9 cellular contexts compared by ENCODE assay signal in genomic region chr17:40107266-40107980, GRCh38. TPM values are rescaled to one million over a fixed set of nuclear protein-coding genes. Genes with fewer than 3 reads are reported as not detected.
DNase-seq lines count a peak whose midpoint lies in the region; ATAC-seq and TF ChIP-seq lines count a peak whose summit lies in the region.
"Had no signal": no experiment of that assay in that cellular context is flagged by ENCODE, and none has a peak within 500 bp of the region (broad histone marks: within the 10 kb centered on the region; RNA-seq: fewer than 3 reads in every experiment).

No MANE protein-coding gene starts in this region.

- H3K36me3 Mint-ChIP-seq in activated naive CD4-positive, alpha-beta T cell treated with anti-CD3 and anti-CD28 coated beads, Interleukin-2, amount 50 U/mL, for 24 hours, result no peaks in the 10 kb centered on the region
- H3K36me3 Mint-ChIP-seq in brain, result no peaks in the 10 kb centered on the region
- no peaks in the 10 kb centered on the region for H3K36me3 Mint-ChIP-seq in mesothelial cell of epicardium

- H3K4me3 Mint-ChIP-seq in activated naive CD4-positive, alpha-beta T cell treated with anti-CD3 and anti-CD28 coated beads, Interleukin-2, amount 50 U/mL, for 24 hours, result peak overlapping the region; percentile 68
- H3K4me3 Mint-ChIP-seq in brain, result peak overlapping the region; percentile 54 to 74 (median 67)
- peak overlapping the region; percentile 8 for H3K4me3 Mint-ChIP-seq in mesothelial cell of epicardium

- H3K27ac Mint-ChIP-seq in activated naive CD4-positive, alpha-beta T cell treated with anti-CD3 and anti-CD28 coated beads, Interleukin-2, amount 50 U/mL, for 24 hours, result peak overlapping the region; percentile 94
- H3K27ac Mint-ChIP-seq in brain, result peak overlapping the region; percentile 96 to 100 (median 98)
- peak overlapping the region; percentile 93 for H3K27ac Mint-ChIP-seq in mesothelial cell of epicardium

- H3K4me1 ChIP-seq in urinary bladder (ENCODE audit: insufficient read depth), result peaks cover 2% of the 10 kb centered on the region

- no peak overlapping the region for H3K4me3 ChIP-seq in urinary bladder (ENCODE audit: low read depth, low read length)
- H3K4me3 ChIP-seq: mucosa of descending colon had no signal

- TF ChIP-seq CTCF in brain (conservative IDR thresholded peaks at IDR 0.05) (no peak), mesothelial cell of epicardium (IDR thresholded peaks at IDR 0.05; ENCODE audit: unreplicated experiment) (no peak)

- WGBS in urinary bladder, result 15% methylated on average over 12 of the region's 12 CpGs

- DNase-seq in activated naive CD4-positive, alpha-beta T cell treated with anti-CD3 and anti-CD28 coated beads, Interleukin-2, amount 50 U/mL, for 16 hours, result no peak
- DNase-seq in mesothelial cell of epicardium (ENCODE audit: low spot score in 2 of 2, unreplicated experiment in 2 of 2), result no peak
- DNase-seq in NCI-H446 (lab: John Stamatoyannopoulos, UW), result no peak
- no peak for DNase-seq in NCI-H345 (lab: John Stamatoyannopoulos, UW)

- no peaks in the 10 kb centered on the region for H3K9me3 Mint-ChIP-seq in activated naive CD4-positive, alpha-beta T cell treated with anti-CD3 and anti-CD28 coated beads, Interleukin-2, amount 50 U/mL, for 24 hours
- peaks cover 0 to 2% (median 0%) of the 10 kb centered on the region in 5 experiments for H3K9me3 Mint-ChIP-seq in brain
- H3K9me3 Mint-ChIP-seq in mesothelial cell of epicardium, result no peaks in the 10 kb centered on the region

- H3K4me1 Mint-ChIP-seq in activated naive CD4-positive, alpha-beta T cell treated with anti-CD3 and anti-CD28 coated beads, Interleukin-2, amount 50 U/mL, for 24 hours, result peaks cover 96% of the 10 kb centered on the region
- H3K4me1 Mint-ChIP-seq in brain (peaks cover 100% of the 10 kb centered on the region), mesothelial cell of epicardium (peaks cover 74% of the 10 kb centered on the region)

- no peak for ATAC-seq in HG02884 (IDR thresholded peaks at IDR 0.05; ENCODE audit: unreplicated experiment)

- H3K27me3 Mint-ChIP-seq in activated naive CD4-positive, alpha-beta T cell treated with anti-CD3 and anti-CD28 coated beads, Interleukin-2, amount 50 U/mL, for 24 hours, result no peaks in the 10 kb centered on the region
- H3K27me3 Mint-ChIP-seq in brain (peaks cover 6% of the 10 kb centered on the region), mesothelial cell of epicardium (ENCODE audit: low read depth) (no peaks in the 10 kb centered on the region)

- peak overlapping the region; percentile 96 for H3K27ac ChIP-seq in urinary bladder (ENCODE audit: low read depth)

- no peaks in the 10 kb centered on the region for H3K36me3 ChIP-seq in urinary bladder (ENCODE audit: insufficient read depth)

RNA-seq across cellular contexts. Expression of gene NR1D1, which starts 7.0 kb away (rescaled TPM):
- polyA plus RNA-seq in brain (ENCODE audit: insufficient read depth, low read depth, low replicate concordance), result 43.8 TPM
- total RNA-seq in mesothelial cell of epicardium, result 2.4 to 2.6 TPM (median 2.6 TPM) in 3 replicates
- total RNA-seq in urinary bladder, result 2.0 TPM
- 18.1 TPM for polyA plus RNA-seq in urinary bladder

RNA-seq across cellular contexts. Expression of gene MSL1, which starts 14.3 kb away (rescaled TPM):
- 94.4 TPM for polyA plus RNA-seq in brain (ENCODE audit: insufficient read depth, low read depth, low replicate concordance)
- total RNA-seq in mesothelial cell of epicardium, result 132 to 139 TPM (median 135 TPM) in 3 replicates
- 81.3 TPM for total RNA-seq in urinary bladder
- 70.9 TPM for polyA plus RNA-seq in urinary bladder

RNA-seq across cellular contexts. Expression of gene CASC3, which starts 32.9 kb away (rescaled TPM):
- 150 TPM for polyA plus RNA-seq in brain (ENCODE audit: insufficient read depth, low read depth, low replicate concordance)
- 103 to 107 TPM (median 107 TPM) in 3 replicates for total RNA-seq in mesothelial cell of epicardium
- 45.4 TPM for total RNA-seq in urinary bladder
- 64.2 TPM for polyA plus RNA-seq in urinary bladder

RNA-seq across cellular contexts. Expression of gene THRA, which starts 44.7 kb away (rescaled TPM):
- polyA plus RNA-seq in brain (ENCODE audit: insufficient read depth, low read depth, low replicate concordance) (176 TPM), urinary bladder (76.3 TPM)
- total RNA-seq in mesothelial cell of epicardium (42.4 to 44.3 TPM (median 43.6 TPM) in 3 replicates), urinary bladder (35.5 TPM)

RNA-seq across cellular contexts. Expression of gene MED24, which starts 53.2 kb away (rescaled TPM):
- polyA plus RNA-seq in brain (ENCODE audit: insufficient read depth, low read depth, low replicate concordance), result 95.0 TPM
- total RNA-seq in mesothelial cell of epicardium, result 125 to 131 TPM (median 130 TPM) in 3 replicates
- total RNA-seq in urinary bladder, result 45.8 TPM
- polyA plus RNA-seq in urinary bladder, result 52.4 TPM

Comparison
In these comparisons a context has a peak if more than half of its experiments do, and no peak if none do; other contexts are left out.
1. H3K4me3 Mint-ChIP-seq: peak in every context shown above with its lines; median percentile 68 in activated naive CD4-positive, alpha-beta T cell treated with anti-CD3 and anti-CD28 coated beads, Interleukin-2, amount 50 U/mL, for 24 hours; 67 in brain; 8 in mesothelial cell of epicardium.